In the genomic region with DNA sequence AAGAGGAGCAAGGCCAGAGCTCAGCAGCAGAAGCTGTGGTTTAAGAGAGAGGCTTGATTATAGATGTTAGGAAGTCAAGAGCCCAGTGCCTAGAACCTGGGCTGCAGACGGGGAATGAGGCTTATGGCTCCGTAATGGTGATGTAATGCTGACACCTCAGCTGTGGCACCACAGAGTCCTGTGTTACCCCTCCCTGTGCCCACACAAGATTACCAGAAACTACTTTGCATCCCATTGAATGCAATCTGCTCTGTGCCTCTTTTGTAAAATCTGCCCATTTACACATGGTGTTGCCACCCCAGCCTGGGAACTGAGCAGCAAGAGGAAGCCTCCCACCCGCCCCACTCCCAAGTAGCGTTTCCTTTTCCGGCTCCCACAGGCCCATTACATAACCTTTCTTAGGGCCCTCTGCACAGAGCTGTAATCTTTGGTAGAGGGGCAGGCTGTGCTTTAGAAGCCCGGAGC, we compare ENCODE assay signal across 9 cellular contexts. TPM values are rescaled to one million over a fixed set of nuclear protein-coding genes. Genes with fewer than 3 reads are reported as not detected.
DNase-seq lines count a peak whose midpoint lies in the region; ATAC-seq, FAIRE-seq and TF ChIP-seq lines count a peak whose summit lies in the region.
"Had no signal": no experiment of that assay in that cellular context is flagged by ENCODE, and none has a peak within 500 bp of the region (broad histone marks: within the 10 kb centered on the region; RNA-seq: fewer than 3 reads in every experiment).

No MANE protein-coding gene starts in this region.

- H3K9me3 Mint-ChIP-seq in activated CD4-positive, alpha-beta T cell treated with anti-CD3 and anti-CD28 coated beads for 36 hours (ENCODE audit: low read depth) = peaks cover 3% of the 10 kb centered on the region
- H3K9me3 Mint-ChIP-seq in endodermal cell (no peaks in the 10 kb centered on the region), osteocyte (ENCODE audit: unreplicated experiment) (no peaks in the 10 kb centered on the region)
- H3K9me3 Mint-ChIP-seq: naive B cell had no signal

- H3K36me3 ChIP-seq in endodermal cell (ENCODE audit: control insufficient read depth, insufficient read depth, low read length) (no peaks in the 10 kb centered on the region), small intestine (ENCODE audit: control insufficient read depth in 2 of 2, insufficient read depth in 2 of 2, low read length in 2 of 2) (no peaks in the 10 kb centered on the region)

- TF ChIP-seq CTCF in GM13976 (IDR thresholded peaks at IDR 0.05; ENCODE audit: borderline replicate concordance, control extremely low read depth, extremely low read depth, insufficient read depth, missing control alignments) (no peak), endodermal cell (conservative IDR thresholded peaks at IDR 0.05) (no peak), osteocyte (IDR thresholded peaks at IDR 0.05) (no peak), coronary artery (IDR thresholded peaks at IDR 0.05) (no peak)

- H3K9me3 ChIP-seq in endodermal cell (ENCODE audit: control insufficient read depth, low read length) = no peaks in the 10 kb centered on the region
- no peaks in the 10 kb centered on the region for H3K9me3 ChIP-seq in small intestine (ENCODE audit: control insufficient read depth, low read depth)

- intact Hi-C loops in activated CD4-positive, alpha-beta T cell treated with anti-CD3 and anti-CD28 coated beads for 36 hours (cut with DNase I, micrococcal nuclease) = loop anchor here in 1 of 2 experiments (5.0 kb wide), 1 partner anchor 57 kb away; a partner anchor contains a TSS

- peaks cover 91% of the 10 kb centered on the region for H3K4me1 Mint-ChIP-seq in activated CD4-positive, alpha-beta T cell treated with anti-CD3 and anti-CD28 coated beads for 36 hours
- no peaks in the 10 kb centered on the region for H3K4me1 Mint-ChIP-seq in endodermal cell
- H3K4me1 Mint-ChIP-seq in osteocyte (ENCODE audit: unreplicated experiment) = peaks cover 7% of the 10 kb centered on the region

- H3K27me3 ChIP-seq in endodermal cell (ENCODE audit: control insufficient read depth, insufficient read depth, low read length, poor library complexity, severe bottlenecking) (no peaks in the 10 kb centered on the region), small intestine (ENCODE audit: control insufficient read depth in 2 of 2, insufficient read depth in 2 of 2, low read length in 2 of 2) (no peaks in the 10 kb centered on the region)

- H3K27ac Mint-ChIP-seq in activated CD4-positive, alpha-beta T cell treated with anti-CD3 and anti-CD28 coated beads for 36 hours = peak overlapping the region; percentile 75
- H3K27ac Mint-ChIP-seq in endodermal cell = peak overlapping the region; percentile 31
- no peak overlapping the region for H3K27ac Mint-ChIP-seq in osteocyte (ENCODE audit: unreplicated experiment)

- no peaks in the 10 kb centered on the region for H3K4me1 ChIP-seq in endodermal cell (ENCODE audit: control insufficient read depth, insufficient read depth, low read length)
- H3K4me1 ChIP-seq in small intestine (ENCODE audit: control insufficient read depth in 2 of 2, insufficient read depth in 1 of 2, low read depth in 1 of 2, low read length in 1 of 2) = peaks cover 0 to 17% of the 10 kb centered on the region in 2 donors

- WGBS in endodermal cell (ENCODE audit: insufficient coverage in 1 of 2, insufficient read length in 1 of 2), 2 experiments = 89 to 97% methylated on average over 3 to 6 of the region's 6 CpGs
- 58 to 76% (median 62%) methylated on average over 6 of the region's 6 CpGs for WGBS in small intestine, 3 donors

- no peak overlapping the region for H3K27ac ChIP-seq in endodermal cell (ENCODE audit: low read depth, low read length)
- H3K27ac ChIP-seq in small intestine (ENCODE audit: low read depth in 1 of 2, low read length in 1 of 2) = peak overlapping the region; percentile 15 to 80
- no peak overlapping the region for H3K27ac ChIP-seq in coronary artery

- peaks cover 10% of the 10 kb centered on the region for H3K36me3 Mint-ChIP-seq in activated CD4-positive, alpha-beta T cell treated with anti-CD3 and anti-CD28 coated beads for 36 hours (ENCODE audit: low read depth)
- H3K36me3 Mint-ChIP-seq in endodermal cell (ENCODE audit: low read depth) (peaks cover 6% of the 10 kb centered on the region), osteocyte (ENCODE audit: unreplicated experiment) (no peaks in the 10 kb centered on the region)
- H3K36me3 Mint-ChIP-seq: naive B cell had no signal

- FAIRE-seq in small intestine (lab: Jason Lieb, UNC) = no peak

- no peaks in the 10 kb centered on the region for H3K27me3 Mint-ChIP-seq in activated CD4-positive, alpha-beta T cell treated with anti-CD3 and anti-CD28 coated beads for 36 hours
- H3K27me3 Mint-ChIP-seq in endodermal cell (ENCODE audit: insufficient read depth) (no peaks in the 10 kb centered on the region), osteocyte (ENCODE audit: unreplicated experiment) (no peaks in the 10 kb centered on the region)
- H3K27me3 Mint-ChIP-seq: naive B cell had no signal

- POLR2A ChIA-PET in activated CD4-positive, alpha-beta T cell treated with anti-CD3 and anti-CD28 coated beads for 36 hours (lab: Charles Lee) = interaction anchor here (0.9 kb wide), 2 partner anchors 12 to 42 kb away, joined by 3 read pairs; no protein-coding TSS in a partner anchor

- H3K4me3 Mint-ChIP-seq in activated CD4-positive, alpha-beta T cell treated with anti-CD3 and anti-CD28 coated beads for 36 hours = no peak overlapping the region
- no peak overlapping the region for H3K4me3 Mint-ChIP-seq in endodermal cell
- no peak overlapping the region for H3K4me3 Mint-ChIP-seq in osteocyte (ENCODE audit: unreplicated experiment)
- H3K4me3 Mint-ChIP-seq: naive B cell had no signal

- no peak overlapping the region for H3K4me3 ChIP-seq in endodermal cell (ENCODE audit: low read length)
- H3K4me3 ChIP-seq in small intestine (ENCODE audit: low read depth in 1 of 2, low read length in 2 of 2) = no peak overlapping the region
- H3K4me3 ChIP-seq in coronary artery = no peak overlapping the region

- in situ Hi-C loops in GM13976 (cut with MboI; ENCODE audit: low sequenced_read_pairs, unreplicated experiment) = no loop called here

- DNase-seq in GM13976 (ENCODE audit: low spot score) = peak; percentile 43
- peak; percentile 73 for DNase-seq in activated CD4-positive, alpha-beta T cell treated with anti-CD3 and anti-CD28 coated beads for 36 hours
- DNase-seq in endodermal cell = no peak
- DNase-seq in small intestine = peak; percentile 32
- DNase-seq in NCI-H2081 treated with DMSO at 0.1 percent for 48 hours (lab: John Stamatoyannopoulos, UW) = no peak
- DNase-seq in osteocyte (ENCODE audit: extremely low spot score, unreplicated experiment) = no peak
- DNase-seq in coronary artery (ENCODE audit: low spot score) = no peak
- DNase-seq: naive B cell had no signal

- peak; percentile 60 for ATAC-seq in activated CD4-positive, alpha-beta T cell treated with anti-CD3 and anti-CD28 coated beads for 36 hours
- no peak for ATAC-seq in HG02610 (IDR thresholded peaks at IDR 0.05; ENCODE audit: unreplicated experiment)

- CTCF ChIA-PET in activated CD4-positive, alpha-beta T cell treated with anti-CD3 and anti-CD28 coated beads for 36 hours (lab: Charles Lee) = interaction anchor here (1.0 to 9.2 kb wide), 5 partner anchors 29 to 55 kb away, joined by 3 to 63 read pairs (median 4); no protein-coding TSS in a partner anchor

- H3K9ac ChIP-seq in endodermal cell (ENCODE audit: extremely low read depth, low read length, poor library complexity, severe bottlenecking) = no peak overlapping the region

RNA-seq across cellular contexts. Expression of a gene that starts 57.0 kb away (rescaled TPM):
- 10 to 100 TPM; 41.6 to 56.3 TPM for total RNA-seq in activated CD4-positive, alpha-beta T cell treated with anti-CD3 and anti-CD28 coated beads for 36 hours
- 10 to 100 TPM; 28.9 to 36.4 TPM for total RNA-seq in endodermal cell
- 16.3 TPM for polyA plus RNA-seq in endodermal cell (2013, experiment 1 of 2)
- polyA plus RNA-seq in endodermal cell (2013, experiment 2 of 2) = 15.6 TPM
- polyA plus RNA-seq in small intestine = 10 to 100 TPM in 1 of 3 donors, 1 to 10 TPM in 1, under 1 TPM in 1; 0.67 to 11.7 (median 3.5) TPM
- 17.9 and 18.0 TPM in 2 replicates for total RNA-seq in osteocyte

Comparison
In these comparisons a context has a peak if more than half of its experiments do, and no peak if none do; other contexts are left out.
1. DNase-seq: peak in GM13976 (single experiment), activated CD4-positive, alpha-beta T cell treated with anti-CD3 and anti-CD28 coated beads for 36 hours (single experiment) and small intestine (single experiment); none in endodermal cell (single experiment), NCI-H2081 treated with DMSO at 0.1 percent for 48 hours (single experiment), osteocyte (single experiment) and coronary artery (single experiment).
2. H3K27ac ChIP-seq: peak in small intestine (2 of 2); none in endodermal cell (single experiment) and coronary artery (0 of 2).